Comparison of ENCODE assay signal across 11 cellular contexts in genomic region chr11:62925745-62926668, GRCh38. TPM values are rescaled to one million over a fixed set of nuclear protein-coding genes. Genes with fewer than 3 reads are reported as not detected.
DNase-seq lines count a peak whose midpoint lies in the region; ATAC-seq and TF ChIP-seq lines count a peak whose summit lies in the region.
"Had no signal": no experiment of that assay in that cellular context is flagged by ENCODE, and none has a peak within 500 bp of the region (broad histone marks: within the 10 kb centered on the region; RNA-seq: fewer than 3 reads in every experiment).

No MANE protein-coding gene starts in this region.

- no peak for TF ChIP-seq CTCF in lower lobe of right lung (IDR thresholded peaks at IDR 0.05)

- peak in 1 of 2 donors; percentile 31 for ATAC-seq in lower lobe of right lung
- ATAC-seq: gastroesophageal sphincter had no signal

- peak; percentile 6 for DNase-seq in DMS79 (lab: John Stamatoyannopoulos, UW)
- DNase-seq in DMS79 treated with DMSO at 0.1 percent for 48 hours (lab: John Stamatoyannopoulos, UW): no peak
- no peak for DNase-seq in lower lobe of right lung
- no peak for DNase-seq in stimulated activated CD4-positive, alpha-beta T cell treated with anti-CD3 and anti-CD28 coated beads, Interleukin-4, amount 100 ng/mL, for 1 hour
- no peak for DNase-seq in activated T-helper 1 cell treated with anti-CD3 and anti-CD28 coated beads, Interleukin-12 subunit alpha, Interleukin-12 subunit beta, Interleukin-2, Interleukin-4 antibody, amounts not matched to agents 30 ng/mL and 10 ng/mL and 1 ng/mL, durations not matched to agents 14 hours and 24 hours and 36 hours (ENCODE audit: low spot score)
- DNase-seq in activated CD4-positive, CD25-positive, alpha-beta regulatory T cell (lab: John Stamatoyannopoulos, UW): no peak
- DNase-seq: Kasumi-1, RPMI8226 had no signal

- H3K4me1 ChIP-seq in lower lobe of right lung: peaks cover 26% of the 10 kb centered on the region

- H3K36me3 Mint-ChIP-seq in dendritic cell treated with granulocyte-macrophage colony-stimulating factor and Interleukin-4, amounts not matched to agents 40 ng/mL and 50 ng/mL, for 4 days (ENCODE audit: low read depth): no peaks in the 10 kb centered on the region
- H3K36me3 Mint-ChIP-seq in stimulated activated naive CD8-positive, alpha-beta T cell treated with anti-CD3 and anti-CD28 coated beads, Interleukin-15, Interleukin-2, amounts not matched to agents 100 ng/mL and 50 ng/mL, for 24 hours (ENCODE audit: low read depth): no peaks in the 10 kb centered on the region
- peaks cover 2% of the 10 kb centered on the region for H3K36me3 Mint-ChIP-seq in activated T-helper 1 cell treated with anti-CD3 and anti-CD28 coated beads, Interleukin-12 subunit alpha, Interleukin-12 subunit beta, Interleukin-2, Interleukin-4 antibody, amounts not matched to agents 30 ng/mL and 10 ng/mL and 1 ng/mL, durations not matched to agents 14 hours and 24 hours and 36 hours (ENCODE audit: low read depth)

- H3K9me3 Mint-ChIP-seq in dendritic cell treated with granulocyte-macrophage colony-stimulating factor and Interleukin-4, amounts not matched to agents 40 ng/mL and 50 ng/mL, for 4 days: no peaks in the 10 kb centered on the region
- H3K9me3 Mint-ChIP-seq in stimulated activated naive CD8-positive, alpha-beta T cell treated with anti-CD3 and anti-CD28 coated beads, Interleukin-15, Interleukin-2, amounts not matched to agents 100 ng/mL and 50 ng/mL, for 24 hours: no peaks in the 10 kb centered on the region
- no peaks in the 10 kb centered on the region for H3K9me3 Mint-ChIP-seq in activated T-helper 1 cell treated with anti-CD3 and anti-CD28 coated beads, Interleukin-12 subunit alpha, Interleukin-12 subunit beta, Interleukin-2, Interleukin-4 antibody, amounts not matched to agents 30 ng/mL and 10 ng/mL and 1 ng/mL, durations not matched to agents 14 hours and 24 hours and 36 hours

- peaks cover 72% of the 10 kb centered on the region for H3K27me3 ChIP-seq in lower lobe of right lung (ENCODE audit: low read depth)

- intact Hi-C loops in dendritic cell treated with granulocyte-macrophage colony-stimulating factor and Interleukin-4, amounts not matched to agents 40 ng/mL and 50 ng/mL, for 4 days (cut with micrococcal nuclease): no loop called here
- intact Hi-C loops in lower lobe of right lung (cut with DNase I): no loop called here
- intact Hi-C loops in activated T-helper 1 cell treated with anti-CD3 and anti-CD28 coated beads, Interleukin-12 subunit alpha, Interleukin-12 subunit beta, Interleukin-2, Interleukin-4 antibody, amounts not matched to agents 30 ng/mL and 10 ng/mL and 1 ng/mL, durations not matched to agents 14 hours and 24 hours and 36 hours (cut with micrococcal nuclease): no loop called here

- no peak overlapping the region for H3K27ac ChIP-seq in lower lobe of right lung
- H3K27ac ChIP-seq: gastroesophageal sphincter had no signal

- H3K9me3 ChIP-seq in lower lobe of right lung: no peaks in the 10 kb centered on the region
- H3K9me3 ChIP-seq: gastroesophageal sphincter had no signal

- H3K27me3 Mint-ChIP-seq in dendritic cell treated with granulocyte-macrophage colony-stimulating factor and Interleukin-4, amounts not matched to agents 40 ng/mL and 50 ng/mL, for 4 days: peaks cover 92% of the 10 kb centered on the region
- H3K27me3 Mint-ChIP-seq in stimulated activated naive CD8-positive, alpha-beta T cell treated with anti-CD3 and anti-CD28 coated beads, Interleukin-15, Interleukin-2, amounts not matched to agents 100 ng/mL and 50 ng/mL, for 24 hours: peaks cover 75% of the 10 kb centered on the region
- H3K27me3 Mint-ChIP-seq in activated T-helper 1 cell treated with anti-CD3 and anti-CD28 coated beads, Interleukin-12 subunit alpha, Interleukin-12 subunit beta, Interleukin-2, Interleukin-4 antibody, amounts not matched to agents 30 ng/mL and 10 ng/mL and 1 ng/mL, durations not matched to agents 14 hours and 24 hours and 36 hours (ENCODE audit: insufficient read depth): peaks cover 80% of the 10 kb centered on the region

- peak overlapping the region; percentile 27 for H3K4me3 Mint-ChIP-seq in dendritic cell treated with granulocyte-macrophage colony-stimulating factor and Interleukin-4, amounts not matched to agents 40 ng/mL and 50 ng/mL, for 4 days
- peak overlapping the region; percentile 41 for H3K4me3 Mint-ChIP-seq in stimulated activated naive CD8-positive, alpha-beta T cell treated with anti-CD3 and anti-CD28 coated beads, Interleukin-15, Interleukin-2, amounts not matched to agents 100 ng/mL and 50 ng/mL, for 24 hours
- H3K4me3 Mint-ChIP-seq in activated T-helper 1 cell treated with anti-CD3 and anti-CD28 coated beads, Interleukin-12 subunit alpha, Interleukin-12 subunit beta, Interleukin-2, Interleukin-4 antibody, amounts not matched to agents 30 ng/mL and 10 ng/mL and 1 ng/mL, durations not matched to agents 14 hours and 24 hours and 36 hours: no peak overlapping the region

- no peaks in the 10 kb centered on the region for H3K36me3 ChIP-seq in lower lobe of right lung
- H3K36me3 ChIP-seq: gastroesophageal sphincter had no signal

- H3K4me1 Mint-ChIP-seq in dendritic cell treated with granulocyte-macrophage colony-stimulating factor and Interleukin-4, amounts not matched to agents 40 ng/mL and 50 ng/mL, for 4 days (ENCODE audit: low read depth): peaks cover 23% of the 10 kb centered on the region
- peaks cover 33% of the 10 kb centered on the region for H3K4me1 Mint-ChIP-seq in stimulated activated naive CD8-positive, alpha-beta T cell treated with anti-CD3 and anti-CD28 coated beads, Interleukin-15, Interleukin-2, amounts not matched to agents 100 ng/mL and 50 ng/mL, for 24 hours (ENCODE audit: low read depth)
- peaks cover 24% of the 10 kb centered on the region for H3K4me1 Mint-ChIP-seq in activated T-helper 1 cell treated with anti-CD3 and anti-CD28 coated beads, Interleukin-12 subunit alpha, Interleukin-12 subunit beta, Interleukin-2, Interleukin-4 antibody, amounts not matched to agents 30 ng/mL and 10 ng/mL and 1 ng/mL, durations not matched to agents 14 hours and 24 hours and 36 hours (ENCODE audit: low read depth)

- no peak overlapping the region for H3K27ac Mint-ChIP-seq in dendritic cell treated with granulocyte-macrophage colony-stimulating factor and Interleukin-4, amounts not matched to agents 40 ng/mL and 50 ng/mL, for 4 days
- no peak overlapping the region for H3K27ac Mint-ChIP-seq in stimulated activated naive CD8-positive, alpha-beta T cell treated with anti-CD3 and anti-CD28 coated beads, Interleukin-15, Interleukin-2, amounts not matched to agents 100 ng/mL and 50 ng/mL, for 24 hours
- H3K27ac Mint-ChIP-seq in activated T-helper 1 cell treated with anti-CD3 and anti-CD28 coated beads, Interleukin-12 subunit alpha, Interleukin-12 subunit beta, Interleukin-2, Interleukin-4 antibody, amounts not matched to agents 30 ng/mL and 10 ng/mL and 1 ng/mL, durations not matched to agents 14 hours and 24 hours and 36 hours: no peak overlapping the region

- H3K4me3 ChIP-seq in lower lobe of right lung: peak overlapping the region; percentile 33

RNA-seq across cellular contexts. Expression of gene CHRM1, which starts 4.8 kb away (rescaled TPM):
- total RNA-seq in lower lobe of right lung: 6.8 TPM
- total RNA-seq in activated T-helper 1 cell treated with anti-CD3 and anti-CD28 coated beads, Interleukin-12 subunit alpha, Interleukin-12 subunit beta, Interleukin-2, Interleukin-4 antibody, amounts not matched to agents 30 ng/mL and 10 ng/mL and 1 ng/mL, durations not matched to agents 14 hours and 24 hours and 36 hours: not detected in 2 replicates

RNA-seq across cellular contexts. Expression of gene SLC3A2, which starts 45.3 kb away (rescaled TPM):
- total RNA-seq in lower lobe of right lung: 214 TPM
- total RNA-seq in activated T-helper 1 cell treated with anti-CD3 and anti-CD28 coated beads, Interleukin-12 subunit alpha, Interleukin-12 subunit beta, Interleukin-2, Interleukin-4 antibody, amounts not matched to agents 30 ng/mL and 10 ng/mL and 1 ng/mL, durations not matched to agents 14 hours and 24 hours and 36 hours: 397 and 399 TPM in 2 replicates

RNA-seq across cellular contexts. Expression of gene SLC22A6, which starts 58.8 kb away (rescaled TPM):
- total RNA-seq in lower lobe of right lung: not detected
- not detected in 2 replicates for total RNA-seq in activated T-helper 1 cell treated with anti-CD3 and anti-CD28 coated beads, Interleukin-12 subunit alpha, Interleukin-12 subunit beta, Interleukin-2, Interleukin-4 antibody, amounts not matched to agents 30 ng/mL and 10 ng/mL and 1 ng/mL, durations not matched to agents 14 hours and 24 hours and 36 hours
- total RNA-seq: gastroesophageal sphincter had no signal
